In the genomic region with DNA sequence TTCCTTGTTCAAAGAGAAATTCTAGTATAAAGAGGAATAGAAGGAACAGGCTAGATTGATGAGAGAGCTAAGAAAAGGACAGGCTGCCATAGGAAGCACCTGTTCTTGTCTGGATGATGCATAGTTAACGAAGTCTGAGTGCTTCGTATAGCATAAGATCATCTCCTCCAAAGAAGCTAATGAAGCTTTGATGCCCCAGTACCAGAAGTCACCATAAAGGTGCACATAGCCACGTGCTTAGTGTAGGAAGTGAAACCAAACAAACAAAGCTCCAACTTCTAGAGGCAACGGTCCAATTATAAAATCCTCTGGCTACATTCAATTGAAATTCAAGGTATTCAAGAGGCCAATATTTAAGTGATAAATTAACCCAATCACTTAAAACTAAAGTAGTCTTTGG, we compare ENCODE assay signal across 14 cellular contexts.
"Had no signal": no experiment of that assay in that cellular context is flagged by ENCODE, and none has a peak within 500 bp of the region (broad histone marks: within the 10 kb centered on the region; RNA-seq: fewer than 3 reads in every experiment).

No MANE protein-coding gene starts in this region.

- H3K4me3 ChIP-seq: cardiac muscle cell, neural progenitor cell had no signal

- DNase-seq: activated CD8-positive, alpha-beta memory T cell treated with anti-CD3 and anti-CD28 coated beads, Interleukin-2, amount 50 U/mL, for 4 hours; activated CD8-positive, alpha-beta T cell treated with anti-CD3 and anti-CD28 coated beads for 36 hours; activated naive CD4-positive, alpha-beta T cell; effector CD4-positive, alpha-beta T cell; hippocampal formation; midbrain; retina; small intestine; T-helper 9 cell; trophoblast cell had no signal

- H2AFZ ChIP-seq: neural progenitor cell, parathyroid adenoma had no signal

- H3K27ac Mint-ChIP-seq: activated CD8-positive, alpha-beta T cell treated with anti-CD3 and anti-CD28 coated beads for 36 hours; activated T-helper 1 cell treated with anti-CD3 and anti-CD28 coated beads, Interleukin-12 subunit alpha, Interleukin-12 subunit beta, Interleukin-2, Interleukin-4 antibody, amounts not matched to agents 30 ng/mL and 10 ng/mL and 1 ng/mL, durations not matched to agents 14 hours and 24 hours and 36 hours; neural progenitor cell had no signal

- H3K27ac ChIP-seq: neural progenitor cell, parathyroid adenoma had no signal

- H3K4me3 Mint-ChIP-seq: activated CD8-positive, alpha-beta T cell treated with anti-CD3 and anti-CD28 coated beads for 36 hours; activated T-helper 1 cell treated with anti-CD3 and anti-CD28 coated beads, Interleukin-12 subunit alpha, Interleukin-12 subunit beta, Interleukin-2, Interleukin-4 antibody, amounts not matched to agents 30 ng/mL and 10 ng/mL and 1 ng/mL, durations not matched to agents 14 hours and 24 hours and 36 hours; neural progenitor cell had no signal

- H3K27me3 ChIP-seq: cardiac muscle cell, neural progenitor cell had no signal

- H3K36me3 Mint-ChIP-seq: neural progenitor cell had no signal

- ATAC-seq: activated CD8-positive, alpha-beta T cell treated with anti-CD3 and anti-CD28 coated beads for 36 hours had no signal

- H3K9me3 Mint-ChIP-seq: activated CD8-positive, alpha-beta T cell treated with anti-CD3 and anti-CD28 coated beads for 36 hours; activated T-helper 1 cell treated with anti-CD3 and anti-CD28 coated beads, Interleukin-12 subunit alpha, Interleukin-12 subunit beta, Interleukin-2, Interleukin-4 antibody, amounts not matched to agents 30 ng/mL and 10 ng/mL and 1 ng/mL, durations not matched to agents 14 hours and 24 hours and 36 hours; neural progenitor cell had no signal

- H3K36me3 ChIP-seq: cardiac muscle cell, neural progenitor cell had no signal
